2 cellular contexts compared by ENCODE assay signal in genomic region chr7:22670422-22670815, GRCh38.
TF ChIP-seq lines count a peak whose summit lies in the region.

No MANE protein-coding gene starts in this region.

TF ChIP-seq in IMR-90, 13 proteins besides CTCF, POLR2A, EP300 and RAD21:
- TF ChIP-seq CEBPB (IDR thresholded peaks at IDR 0.05; ENCODE audit: low read depth, low read length) (no peak), MAZ (IDR thresholded peaks at IDR 0.05; ENCODE audit: borderline replicate concordance, low read depth, low read length) (no peak), MAFK (IDR thresholded peaks at IDR 0.05; ENCODE audit: low read depth, low read length) (no peak), CHD1 (IDR thresholded peaks at IDR 0.05; ENCODE audit: low read depth, low read length) (no peak), SMC3 (IDR thresholded peaks at IDR 0.05; ENCODE audit: low read depth, low read length) (no peak), USF2 (IDR thresholded peaks at IDR 0.05; ENCODE audit: low read depth, low read length) (no peak), RCOR1 (IDR thresholded peaks at IDR 0.05; ENCODE audit: insufficient replicate concordance, low read length) (no peak)

TF ChIP-seq in K562, 482 proteins besides CTCF, POLR2A, EP300 and RAD21:
- TF ChIP-seq SNIP1 (IDR thresholded peaks at IDR 0.05; ENCODE audit: low read depth) (no peak), ZFP30 (CRISPR knock-in tag; IDR thresholded peaks at IDR 0.05; ENCODE audit: borderline replicate concordance) (no peak), ZNF347 (CRISPR knock-in tag; IDR thresholded peaks at IDR 0.05; ENCODE audit: low read depth) (no peak), CXXC5 (CRISPR knock-in tag; IDR thresholded peaks at IDR 0.05) (0 out of 2 replicates have a peak, but pooled peaks have one; percentile 5), ZSCAN32 (CRISPR knock-in tag; IDR thresholded peaks at IDR 0.05) (no peak), NR4A1 (CRISPR knock-in tag; IDR thresholded peaks at IDR 0.05) (no peak), NR4A1 (tag; IDR thresholded peaks at IDR 0.05) (no peak)
